ENCODE assay signal across 11 cellular contexts in genomic region chrX:42290608-42291007, GRCh38.
DNase-seq lines count a peak whose midpoint lies in the region; ATAC-seq and TF ChIP-seq lines count a peak whose summit lies in the region.
"Had no signal": no experiment of that assay in that cellular context is flagged by ENCODE, and none has a peak within 500 bp of the region (broad histone marks: within the 10 kb centered on the region; RNA-seq: fewer than 3 reads in every experiment).

No MANE protein-coding gene starts in this region.

- H3K4me2 ChIP-seq in Loucy (ENCODE audit: low read depth, low read length, poor library complexity, severe bottlenecking) = no peak overlapping the region
- no peak overlapping the region for H3K4me2 ChIP-seq in neural progenitor cell

- H4K20me1 ChIP-seq in Loucy (ENCODE audit: insufficient read depth, low read length, poor library complexity, severe bottlenecking) (no peaks in the 10 kb centered on the region), neural progenitor cell (ENCODE audit: low read depth) (no peaks in the 10 kb centered on the region)

- H3K9me3 ChIP-seq in Loucy (ENCODE audit: insufficient read depth, low read depth, low read length) = no peaks in the 10 kb centered on the region
- no peaks in the 10 kb centered on the region for H3K9me3 ChIP-seq in neural progenitor cell (ENCODE audit: low read depth)

- H3K9me3 Mint-ChIP-seq in neural progenitor cell = peaks cover 8% of the 10 kb centered on the region
- H3K9me3 Mint-ChIP-seq in effector memory CD8-positive, alpha-beta T cell = no peaks in the 10 kb centered on the region

- H3K36me3 Mint-ChIP-seq in neural progenitor cell = no peaks in the 10 kb centered on the region
- no peaks in the 10 kb centered on the region for H3K36me3 Mint-ChIP-seq in effector memory CD8-positive, alpha-beta T cell (ENCODE audit: insufficient read depth)

- H3K27me3 ChIP-seq in Loucy (ENCODE audit: insufficient read depth, low read length, poor library complexity, severe bottlenecking) (no peaks in the 10 kb centered on the region), neural progenitor cell (no peaks in the 10 kb centered on the region)

- H2AFZ ChIP-seq in Loucy (ENCODE audit: low read length) = no peak overlapping the region
- no peak overlapping the region for H2AFZ ChIP-seq in neural progenitor cell (replicated peaks)

- H3K4me1 ChIP-seq in Loucy (ENCODE audit: insufficient read depth, low read length, poor library complexity, severe bottlenecking) = no peaks in the 10 kb centered on the region
- no peaks in the 10 kb centered on the region for H3K4me1 ChIP-seq in neural progenitor cell

- H3K9ac ChIP-seq in Loucy (ENCODE audit: low read depth, low read length, poor library complexity, severe bottlenecking) (no peak overlapping the region), neural progenitor cell (no peak overlapping the region)

- DNase-seq in GM12865 (ENCODE audit: low read depth) = peak; percentile 9
- peak; percentile 0 for DNase-seq in cerebellar cortex (ENCODE audit: low spot score)
- peak; percentile 11 for DNase-seq in neural progenitor cell (ENCODE audit: low spot score)
- no peak for DNase-seq in UCSD-AML1 (lab: John Stamatoyannopoulos, UW; ENCODE audit: unreplicated experiment)
- DNase-seq in effector memory CD8-positive, alpha-beta T cell = no peak
- DNase-seq in NOMO-1 treated with dmso at 0.1 percent for 144 hours (lab: John Stamatoyannopoulos, UW; ENCODE audit: unreplicated experiment) = no peak
- DNase-seq: DMS79 treated with DMSO at 0.1 percent for 48 hours, left colon, NCI-H2171 had no signal

- H3K9me2 ChIP-seq in Loucy (replicated peaks; ENCODE audit: low read depth, low read length) = no peaks in the 10 kb centered on the region

- H3K36me3 ChIP-seq in Loucy (ENCODE audit: insufficient read depth, low read length) (no peaks in the 10 kb centered on the region), neural progenitor cell (no peaks in the 10 kb centered on the region)

- ATAC-seq in effector memory CD8-positive, alpha-beta T cell (replicated peaks) = no peak
- ATAC-seq: left colon had no signal

- H3K4me3 ChIP-seq in GM12865 (ENCODE audit: low read depth, low read length) = no peak overlapping the region
- no peak overlapping the region for H3K4me3 ChIP-seq in Loucy (ENCODE audit: low read length, poor library complexity, severe bottlenecking)
- H3K4me3 ChIP-seq in neural progenitor cell = no peak overlapping the region

- H3K27ac ChIP-seq in neural progenitor cell = no peak overlapping the region
- H3K27ac ChIP-seq: VCaP had no signal

- no peaks in the 10 kb centered on the region for H3K4me1 Mint-ChIP-seq in neural progenitor cell
- peaks cover 2 to 14% of the 10 kb centered on the region in 2 donors for H3K4me1 Mint-ChIP-seq in effector memory CD8-positive, alpha-beta T cell (ENCODE audit: low read depth in 2 of 2)

- H3F3A ChIP-seq in Loucy (ENCODE audit: low read depth) (no peaks in the 10 kb centered on the region), neural progenitor cell (ENCODE audit: low read depth) (no peaks in the 10 kb centered on the region)

- TF ChIP-seq CTCF in GM12865 (IDR thresholded peaks at IDR 0.05; ENCODE audit: insufficient read depth, low read depth, low read length, missing control alignments) = peak; percentile 19
- TF ChIP-seq CTCF in Loucy (conservative IDR thresholded peaks at IDR 0.05; ENCODE audit: low read length) = peak; percentile 53
- peak; percentile 57 for TF ChIP-seq CTCF in neural progenitor cell (IDR thresholded peaks at IDR 0.05)

- no peaks in the 10 kb centered on the region for H3K27me3 Mint-ChIP-seq in neural progenitor cell (ENCODE audit: insufficient read depth, low read depth)
- H3K27me3 Mint-ChIP-seq in effector memory CD8-positive, alpha-beta T cell = no peaks in the 10 kb centered on the region

- H3K27ac Mint-ChIP-seq in neural progenitor cell = no peak overlapping the region
- no peak overlapping the region for H3K27ac Mint-ChIP-seq in effector memory CD8-positive, alpha-beta T cell

- H3K79me2 ChIP-seq in Loucy (ENCODE audit: insufficient read depth, low read length) (no peaks in the 10 kb centered on the region), neural progenitor cell (ENCODE audit: low read depth) (no peaks in the 10 kb centered on the region)

- H3K4me3 Mint-ChIP-seq in neural progenitor cell = no peak overlapping the region
- H3K4me3 Mint-ChIP-seq in effector memory CD8-positive, alpha-beta T cell = no peak overlapping the region

Comparison
In these comparisons a context has a peak if more than half of its experiments do, and no peak if none do; other contexts are left out.
1. DNase-seq: peak in GM12865 (single experiment), cerebellar cortex (single experiment) and neural progenitor cell (single experiment); none in UCSD-AML1 (single experiment), effector memory CD8-positive, alpha-beta T cell (0 of 3) and NOMO-1 treated with dmso at 0.1 percent for 144 hours (single experiment).
2. Peak in every context shown above with its lines, with median percentiles within 50 percentile points of each other: CTCF ChIP-seq.